Comparison of ENCODE assay signal across 10 cellular contexts in genomic region chrY:7334449-7334848, GRCh38.
"Had no signal": no experiment of that assay in that cellular context is flagged by ENCODE, and none has a peak within 500 bp of the region (broad histone marks: within the 10 kb centered on the region; RNA-seq: fewer than 3 reads in every experiment).

No MANE protein-coding gene starts in this region.

- H3K27me3 Mint-ChIP-seq: naive thymus-derived CD8-positive, alpha-beta T cell; progenitor cell of endocrine pancreas; stimulated activated naive B cell treated with anti-CD40 and anti-IgM and Interleukin-4, amounts not matched to agents 10 μg/mL and 1 μg/mL and 100 μg/mL, for 72 hours had no signal

- H3K9me3 ChIP-seq: ascending aorta, upper lobe of left lung had no signal

- ATAC-seq: foreskin keratinocyte; naive thymus-derived CD8-positive, alpha-beta T cell; right cardiac atrium; stimulated activated naive B cell treated with anti-CD40 and anti-IgM and Interleukin-4, amounts not matched to agents 10 μg/mL and 1 μg/mL and 100 μg/mL, for 72 hours had no signal

- H3K4me3 Mint-ChIP-seq: stimulated activated naive B cell treated with anti-CD40 and anti-IgM and Interleukin-4, amounts not matched to agents 10 μg/mL and 1 μg/mL and 100 μg/mL, for 72 hours had no signal

- H3K27ac Mint-ChIP-seq: progenitor cell of endocrine pancreas; stimulated activated naive B cell treated with anti-CD40 and anti-IgM and Interleukin-4, amounts not matched to agents 10 μg/mL and 1 μg/mL and 100 μg/mL, for 72 hours had no signal

- H3K9me3 Mint-ChIP-seq: naive thymus-derived CD8-positive, alpha-beta T cell; stimulated activated naive B cell treated with anti-CD40 and anti-IgM and Interleukin-4, amounts not matched to agents 10 μg/mL and 1 μg/mL and 100 μg/mL, for 72 hours had no signal

- DNase-seq: activated CD4-positive, CD25-positive, alpha-beta regulatory T cell; foreskin keratinocyte; naive thymus-derived CD8-positive, alpha-beta T cell; nucleus accumbens; right cardiac atrium; small intestine; stimulated activated naive B cell treated with anti-CD40 and anti-IgM and Interleukin-4, amounts not matched to agents 10 μg/mL and 1 μg/mL and 100 μg/mL, for 72 hours; upper lobe of left lung had no signal
